14 cellular contexts compared by ENCODE assay signal in the genomic region with DNA sequence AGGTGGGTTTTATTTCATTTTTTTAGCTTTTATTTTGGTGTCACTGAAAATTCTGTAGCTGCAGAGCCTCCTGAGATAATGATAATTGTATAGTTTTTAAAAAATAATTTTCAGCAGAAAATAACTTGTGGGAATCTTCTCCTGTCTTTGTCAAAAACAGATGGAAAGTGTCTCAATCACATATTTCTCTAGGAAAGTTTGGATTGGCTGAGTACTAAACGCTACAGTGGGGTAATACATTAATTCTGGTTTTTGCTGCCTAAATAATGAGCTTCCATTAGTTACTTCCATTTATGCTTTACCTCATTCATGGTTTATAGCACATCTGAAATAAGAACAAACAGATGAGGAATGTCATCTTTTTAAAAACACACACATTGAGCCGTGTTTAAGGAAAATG. TPM values are rescaled to one million over a fixed set of nuclear protein-coding genes. Genes with fewer than 3 reads are reported as not detected.
DNase-seq lines count a peak whose midpoint lies in the region; ATAC-seq and TF ChIP-seq lines count a peak whose summit lies in the region.
"Had no signal": no experiment of that assay in that cellular context is flagged by ENCODE, and none has a peak within 500 bp of the region (broad histone marks: within the 10 kb centered on the region; RNA-seq: fewer than 3 reads in every experiment).

No MANE protein-coding gene starts in this region.

- peak overlapping the region; percentile 83; the same call in 1 of the 2 replicates for H3K9ac ChIP-seq in ES-I3 (ENCODE audit: low read depth, low read length)
- H3K9ac ChIP-seq in smooth muscle cell (ENCODE audit: low read depth): no peak overlapping the region

- WGBS in smooth muscle cell (ENCODE audit: low lambda C conversion rate): 93% methylated on average over 2 of the region's 2 CpGs

- H2AFZ ChIP-seq in smooth muscle cell (ENCODE audit: low read depth): no peak overlapping the region

- TF ChIP-seq CTCF in astrocyte of the spinal cord (IDR thresholded peaks at IDR 0.05; ENCODE audit: low read depth, low read length) (no peak), glutamatergic neuron (IDR thresholded peaks at IDR 0.05; ENCODE audit: partially characterized antibody, unreplicated experiment) (no peak), smooth muscle cell (IDR thresholded peaks at IDR 0.05; ENCODE audit: borderline replicate concordance, insufficient read depth, poor library complexity, severe bottlenecking) (no peak)

- peaks cover 2% of the 10 kb centered on the region for H3K4me1 Mint-ChIP-seq in glutamatergic neuron (ENCODE audit: low read depth, unreplicated experiment)
- H3K4me1 Mint-ChIP-seq in T-cell: peaks cover 0 to 2% (median 2%) of the 10 kb centered on the region in 3 donors
- H3K4me1 Mint-ChIP-seq: memory B cell had no signal

- H3F3A ChIP-seq in smooth muscle cell (ENCODE audit: low read depth): no peaks in the 10 kb centered on the region

- H3K27ac Mint-ChIP-seq in glutamatergic neuron (ENCODE audit: unreplicated experiment) (no peak overlapping the region), T-cell (no peak overlapping the region)
- H3K27ac Mint-ChIP-seq: activated CD4-positive, alpha-beta memory T cell treated with anti-CD3 and anti-CD28 coated beads for 36 hours; activated T-helper 2 cell treated with anti-CD3 and anti-CD28 coated beads, Interferon-gamma antibody, Interleukin-2, Interleukin-4, amounts not matched to agents 10 μg/mL and 5 μg/mL and 100 μg/mL, durations not matched to agents 14 hours and 24 hours and 36 hours; CD14-positive monocyte; memory B cell had no signal

- H3K36me3 ChIP-seq in ES-I3 (ENCODE audit: insufficient read depth, low read length) (no peaks in the 10 kb centered on the region), smooth muscle cell (ENCODE audit: low read depth) (no peaks in the 10 kb centered on the region)

- POLR2A ChIA-PET in T-cell (lab: Charles Lee): no interaction called here

- peaks cover 12% of the 10 kb centered on the region for H3K4me1 ChIP-seq in ES-I3 (ENCODE audit: insufficient read depth, low read length)
- peaks cover 5% of the 10 kb centered on the region for H3K4me1 ChIP-seq in smooth muscle cell (ENCODE audit: low read depth)

- H3K9me3 Mint-ChIP-seq in glutamatergic neuron (ENCODE audit: unreplicated experiment): peaks cover 2% of the 10 kb centered on the region
- H3K9me3 Mint-ChIP-seq in T-cell: no peaks in the 10 kb centered on the region
- H3K9me3 Mint-ChIP-seq: activated CD4-positive, alpha-beta memory T cell treated with anti-CD3 and anti-CD28 coated beads for 36 hours; activated T-helper 2 cell treated with anti-CD3 and anti-CD28 coated beads, Interferon-gamma antibody, Interleukin-2, Interleukin-4, amounts not matched to agents 10 μg/mL and 5 μg/mL and 100 μg/mL, durations not matched to agents 14 hours and 24 hours and 36 hours; memory B cell had no signal

- no peak overlapping the region for H3K4me2 ChIP-seq in smooth muscle cell

- in situ Hi-C loops in astrocyte of the spinal cord (cut with HindIII; ENCODE audit: low sequenced_read_pairs): no loop called here

- no peaks in the 10 kb centered on the region for H3K36me3 Mint-ChIP-seq in glutamatergic neuron (ENCODE audit: unreplicated experiment)
- no peaks in the 10 kb centered on the region for H3K36me3 Mint-ChIP-seq in T-cell
- H3K36me3 Mint-ChIP-seq: activated CD4-positive, alpha-beta memory T cell treated with anti-CD3 and anti-CD28 coated beads for 36 hours; memory B cell had no signal

- peak overlapping the region; percentile 75 for H3K4me3 ChIP-seq in astrocyte of the spinal cord (ENCODE audit: low read depth, low read length)
- peak overlapping the region; percentile 61 for H3K4me3 ChIP-seq in smooth muscle cell

- H3K27me3 Mint-ChIP-seq in glutamatergic neuron (ENCODE audit: unreplicated experiment) (peaks cover 13% of the 10 kb centered on the region), T-cell (peaks cover 39 to 40% of the 10 kb centered on the region in 2 donors)

- H3K9me3 ChIP-seq in ES-I3 (ENCODE audit: control insufficient read depth, insufficient read depth, low read length) (no peaks in the 10 kb centered on the region), smooth muscle cell (replicated peaks; ENCODE audit: low read depth) (no peaks in the 10 kb centered on the region)

- no peak overlapping the region for H3K27ac ChIP-seq in smooth muscle cell (ENCODE audit: low read depth)

- no peaks in the 10 kb centered on the region for H3K79me2 ChIP-seq in smooth muscle cell (ENCODE audit: low read depth)

- peaks cover 69% of the 10 kb centered on the region for H3K27me3 ChIP-seq in smooth muscle cell (ENCODE audit: low read depth)

- ATAC-seq in T-cell (replicated peaks in 1 of 4) (no peak), GM19452 (IDR thresholded peaks at IDR 0.05; ENCODE audit: unreplicated experiment) (no peak)

- DNase-seq in astrocyte of the spinal cord (ENCODE audit: low read depth, low spot score): no peak
- no peak for DNase-seq in glutamatergic neuron
- no peak for DNase-seq in smooth muscle cell (lab: John Stamatoyannopoulos, UW; ENCODE audit: unreplicated experiment)
- no peak for DNase-seq in T-cell
- DNase-seq in SHP77 (lab: John Stamatoyannopoulos, UW): no peak
- DNase-seq in epidermal melanocyte (ENCODE audit: insufficient read length, low spot score): no peak
- DNase-seq: activated CD4-positive, alpha-beta memory T cell treated with anti-CD3 and anti-CD28 coated beads for 36 hours; NCI-H187 treated with DMSO at 0.1 percent for 48 hours; T1000 had no signal

- H4K20me1 ChIP-seq in smooth muscle cell (ENCODE audit: low read depth): no peaks in the 10 kb centered on the region

- H3K4me3 Mint-ChIP-seq in glutamatergic neuron (ENCODE audit: unreplicated experiment) (peak overlapping the region; percentile 49), T-cell (no peak overlapping the region)
- H3K4me3 Mint-ChIP-seq: activated CD4-positive, alpha-beta memory T cell treated with anti-CD3 and anti-CD28 coated beads for 36 hours; memory B cell had no signal

- CTCF ChIA-PET in T-cell (lab: Charles Lee): no interaction called here

RNA-seq across cellular contexts. Expression of a gene that starts 2.2 kb away (rescaled TPM):
- total RNA-seq in glutamatergic neuron (ENCODE audit: unreplicated experiment): not detected
- 0.18 and 2.4 TPM in 2 replicates for total RNA-seq in smooth muscle cell
- 1.0 and 1.7 TPM in 2 replicates for polyA plus RNA-seq in smooth muscle cell
- total RNA-seq in T-cell: not detected
- total RNA-seq: activated CD4-positive, alpha-beta memory T cell treated with anti-CD3 and anti-CD28 coated beads for 36 hours; activated T-helper 2 cell treated with anti-CD3 and anti-CD28 coated beads, Interferon-gamma antibody, Interleukin-2, Interleukin-4, amounts not matched to agents 10 μg/mL and 5 μg/mL and 100 μg/mL, durations not matched to agents 14 hours and 24 hours and 36 hours had no signal
